Comparison of ENCODE assay signal across 11 cellular contexts in the genomic region with DNA sequence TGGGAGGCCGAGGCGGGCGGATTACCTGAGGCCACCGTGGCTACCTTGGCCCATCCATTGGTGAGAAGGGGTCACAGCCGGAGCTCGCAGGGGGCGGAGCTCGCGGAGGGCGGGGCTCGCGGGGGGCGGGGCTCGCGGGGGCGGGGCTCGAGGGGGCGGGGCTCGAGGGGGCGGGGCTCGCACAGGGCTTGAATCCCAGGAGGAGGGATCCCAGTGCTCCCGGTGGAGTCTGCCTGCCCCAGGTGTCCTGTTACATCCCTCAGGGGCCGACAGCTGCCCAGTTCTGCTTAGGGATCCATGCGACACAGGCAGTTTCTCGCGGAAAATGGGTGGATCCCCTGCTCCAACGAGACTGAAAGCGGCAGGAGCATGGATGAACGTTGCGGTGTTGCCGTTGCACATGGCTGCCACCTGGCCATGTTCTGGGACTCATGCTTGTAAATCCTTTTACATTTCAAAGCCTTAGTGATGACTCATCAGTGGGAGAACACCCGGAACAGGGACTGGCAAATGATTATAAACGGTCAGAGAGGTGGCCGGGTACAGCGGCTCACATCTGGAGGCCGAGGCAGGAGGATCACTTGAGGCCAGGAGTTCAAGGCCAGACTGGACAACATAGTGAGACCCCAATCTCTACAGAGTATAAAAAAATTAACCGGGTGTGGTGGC. TPM values are rescaled to one million over a fixed set of nuclear protein-coding genes. Genes with fewer than 3 reads are reported as not detected.
DNase-seq lines count a peak whose midpoint lies in the region; ATAC-seq, FAIRE-seq and TF ChIP-seq lines count a peak whose summit lies in the region.
"Had no signal": no experiment of that assay in that cellular context is flagged by ENCODE, and none has a peak within 500 bp of the region (broad histone marks: within the 10 kb centered on the region; RNA-seq: fewer than 3 reads in every experiment).

No MANE protein-coding gene starts in this region.

- peak overlapping the region; percentile 18 for H3K4me3 ChIP-seq in bronchial epithelial cell (ENCODE audit: low read depth, low read length)
- H3K4me3 ChIP-seq: BLaER1 had no signal

- H3K27me3 ChIP-seq in bronchial epithelial cell (ENCODE audit: control insufficient read depth, insufficient read depth, low read length): no peaks in the 10 kb centered on the region
- H3K27me3 ChIP-seq: BLaER1 had no signal

- FAIRE-seq in bronchial epithelial cell (lab: Jason Lieb, UNC): no peak
- no peak for FAIRE-seq in GM12892 (lab: Jason Lieb, UNC)

- no peak for TF ChIP-seq CTCF in bronchial epithelial cell (IDR thresholded peaks at IDR 0.05; ENCODE audit: insufficient read depth, low read length, severe bottlenecking)

- DNase-seq in NCI-H1436 (lab: John Stamatoyannopoulos, UW) (peak; percentile 43), NCI-H1436 treated with DMSO at 0.1 percent for 48 hours (lab: John Stamatoyannopoulos, UW) (no peak), NCI-H2196 (lab: John Stamatoyannopoulos, UW; ENCODE audit: unreplicated experiment) (peak; percentile 88), bronchial epithelial cell (ENCODE audit: low read depth) (peak; percentile 75), myocyte (ENCODE audit: low read depth) (peak; percentile 76), GM12892 (ENCODE audit: insufficient read length) (no peak)
- no peak for DNase-seq in stimulated activated CD4-positive, alpha-beta T cell treated with anti-CD3 and anti-CD28 coated beads, Interleukin-4, amount 100 ng/mL, for 4 hours

- no peak for TF ChIP-seq POLR2A in GM12892 (IDR thresholded peaks at IDR 0.05; ENCODE audit: low read depth, low read length)

- ATAC-seq in GM21526 (IDR thresholded peaks at IDR 0.05; ENCODE audit: low FRiP score, unreplicated experiment): no peak

- H3K36me3 ChIP-seq in bronchial epithelial cell (ENCODE audit: control insufficient read depth, insufficient read depth, low read length): no peaks in the 10 kb centered on the region
- H3K36me3 ChIP-seq: BLaER1 had no signal

RNA-seq across cellular contexts. Expression of a gene that starts 25.1 kb away (rescaled TPM):
- not detected in 2 replicates for total RNA-seq in bronchial epithelial cell
- total RNA-seq in myocyte: not detected in 2 replicates
- polyA plus RNA-seq in myocyte (2012): 0.62 TPM
- polyA plus RNA-seq in GM12892 (2012; ENCODE audit: missing spikeins): 2.2 TPM
- total RNA-seq: naive thymus-derived CD8-positive, alpha-beta T cell; T-helper 2 cell treated with Interferon-gamma antibody and Interleukin-4, amounts not matched to agents 100 ng/mL and 5 ng/mL, for 36 hours had no signal
- polyA plus RNA-seq: naive thymus-derived CD8-positive, alpha-beta T cell had no signal

RNA-seq across cellular contexts. Expression of a gene that starts 42.2 kb away (rescaled TPM):
- 39.5 and 44.9 TPM in 2 replicates for total RNA-seq in bronchial epithelial cell
- total RNA-seq in myocyte: 69.4 and 73.7 TPM in 2 replicates
- polyA plus RNA-seq in myocyte (2012): 121 TPM
- 16.9 TPM for polyA plus RNA-seq in GM12892 (2012; ENCODE audit: missing spikeins)

RNA-seq across cellular contexts. Expression of a gene that starts 56.7 kb away (rescaled TPM):
- total RNA-seq in bronchial epithelial cell (10.0 and 20.6 TPM in 2 replicates), myocyte (36.1 and 45.7 TPM in 2 replicates)
- polyA plus RNA-seq in myocyte (2012): 42.7 TPM
- polyA plus RNA-seq in GM12892 (2012; ENCODE audit: missing spikeins): 12.0 TPM

RNA-seq across cellular contexts. Expression of a gene that starts 56.8 kb away (rescaled TPM):
- total RNA-seq in bronchial epithelial cell (86.5 and 97.4 TPM in 2 replicates), myocyte (158 and 226 TPM in 2 replicates)
- 181 TPM for polyA plus RNA-seq in myocyte (2012)
- 92.2 TPM for polyA plus RNA-seq in GM12892 (2012; ENCODE audit: missing spikeins)

Comparison
In these comparisons a context has a peak if more than half of its experiments do, and no peak if none do; other contexts are left out.
1. DNase-seq: peak in NCI-H1436 (single experiment), NCI-H2196 (single experiment), bronchial epithelial cell (single experiment) and myocyte (single experiment); none in NCI-H1436 treated with DMSO at 0.1 percent for 48 hours (single experiment), stimulated activated CD4-positive, alpha-beta T cell treated with anti-CD3 and anti-CD28 coated beads, Interleukin-4, amount 100 ng/mL, for 4 hours (0 of 2) and GM12892 (single experiment).